15 cellular contexts compared by ENCODE assay signal in the genomic region with DNA sequence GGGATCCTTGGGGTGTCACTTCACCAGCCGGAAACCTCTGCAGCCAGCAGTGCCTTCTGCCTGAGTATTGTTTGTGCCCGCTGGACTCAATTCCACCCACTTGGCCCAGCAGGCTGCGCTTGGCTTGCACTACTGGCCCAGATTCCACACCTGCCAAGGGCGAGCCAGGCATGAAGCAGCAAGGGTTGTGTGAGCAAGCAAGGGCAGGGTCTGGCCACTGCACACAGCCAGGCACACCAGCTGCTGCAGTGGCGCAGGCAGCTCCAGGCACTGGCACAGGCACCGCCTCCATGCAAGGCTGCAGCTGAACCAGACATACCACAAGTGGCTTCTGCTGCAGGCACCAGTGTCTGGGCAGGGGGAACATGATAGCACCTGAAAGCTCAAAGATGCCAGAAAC.
DNase-seq lines count a peak whose midpoint lies in the region; ATAC-seq, FAIRE-seq and TF ChIP-seq lines count a peak whose summit lies in the region.
"Had no signal": no experiment of that assay in that cellular context is flagged by ENCODE, and none has a peak within 500 bp of the region (broad histone marks: within the 10 kb centered on the region; RNA-seq: fewer than 3 reads in every experiment).

No MANE protein-coding gene starts in this region.

- no peak overlapping the region for H2BK120ac ChIP-seq in trophoblast cell (ENCODE audit: insufficient read depth, low read length, poor library complexity)

- no peak overlapping the region for H3K4ac ChIP-seq in trophoblast cell (ENCODE audit: low read depth, low read length)

- H3K9ac ChIP-seq in liver (ENCODE audit: low read depth in 1 of 2, low read length in 2 of 2), result no peak overlapping the region
- H3K9ac ChIP-seq in HepG2 (ENCODE audit: insufficient read depth, low read depth, low read length), result no peak overlapping the region
- no peak overlapping the region for H3K9ac ChIP-seq in trophoblast cell (ENCODE audit: low read length)

- DNase-seq in HepG2 (ENCODE audit: low spot score) (no peak), esophagus muscularis mucosa (ENCODE audit: extremely low spot score) (peak; percentile 83), trophoblast cell (peak in 1 of 2 donors; percentile 34), T-helper 17 cell (no peak)
- DNase-seq: C1 segment of cervical spinal cord; Calu3; CD4-positive, alpha-beta T cell; DMS 273 treated with DMSO at 0.1 percent for 48 hours; H9 had no signal

- peak; percentile 33 to 59 for TF ChIP-seq RAD21 in liver (IDR thresholded peaks at IDR 0.05)
- no peak for TF ChIP-seq RAD21 in HepG2 (CRISPR knock-in tag; IDR thresholded peaks at IDR 0.05)

- ATAC-seq in HepG2 (no peak), HG02642 (IDR thresholded peaks at IDR 0.05; ENCODE audit: poor library complexity, unreplicated experiment) (no peak), GM21528 (IDR thresholded peaks at IDR 0.05; ENCODE audit: low FRiP score, unreplicated experiment) (no peak), T-helper 17 cell (no peak)
- ATAC-seq: GM23338 had no signal

- TF ChIP-seq EP300 in HepG2 (IDR thresholded peaks at IDR 0.05; ENCODE audit: low read depth in 2 of 2, low read length in 2 of 2) (no peak), HepG2 (CRISPR knock-in tag; IDR thresholded peaks at IDR 0.05; ENCODE audit: borderline replicate concordance) (no peak), esophagus muscularis mucosa (IDR thresholded peaks at IDR 0.05) (no peak)

- H3K4me3 Mint-ChIP-seq in T-helper 17 cell, result no peak overlapping the region
- H3K4me3 Mint-ChIP-seq: B cell; CD4-positive, alpha-beta T cell; GM23338; H9 had no signal

- H4K8ac ChIP-seq in trophoblast cell (ENCODE audit: low read depth, low read length), result no peak overlapping the region

- no peak for TF ChIP-seq CTCF in liver (IDR thresholded peaks at IDR 0.05; ENCODE audit: low read depth, low read length, missing input control)
- TF ChIP-seq CTCF in HepG2 (CRISPR knock-in tag; IDR thresholded peaks at IDR 0.05), result no peak
- TF ChIP-seq CTCF in esophagus muscularis mucosa (IDR thresholded peaks at IDR 0.05), result no peak

- no peak overlapping the region for H3K4me2 ChIP-seq in HepG2 (ENCODE audit: low read depth, low read length)
- H3K4me2 ChIP-seq in trophoblast cell (ENCODE audit: low read length), result no peak overlapping the region
- H3K4me2 ChIP-seq: GM23338 had no signal

- peak overlapping the region; percentile 12 for H4K91ac ChIP-seq in trophoblast cell (ENCODE audit: low read depth, low read length)

- H3K9me3 ChIP-seq in liver (ENCODE audit: control insufficient read depth in 4 of 4, low read length in 3 of 4), result no peaks in the 10 kb centered on the region
- H3K9me3 ChIP-seq in HepG2 (ENCODE audit: low read length), result no peaks in the 10 kb centered on the region
- no peaks in the 10 kb centered on the region for H3K9me3 ChIP-seq in esophagus muscularis mucosa
- peaks cover 2% of the 10 kb centered on the region for H3K9me3 ChIP-seq in trophoblast cell (ENCODE audit: insufficient read depth, low read depth, low read length)
- no peaks in the 10 kb centered on the region for H3K9me3 ChIP-seq in T-helper 17 cell (ENCODE audit: control insufficient read depth, low read length, poor library complexity, severe bottlenecking)

- CTCF ChIA-PET in HepG2 (lab: Yijun Ruan, JAX; ENCODE audit: low intra/inter-chr PET ratio, low total read pairs), result no interaction called here

- H2AFZ ChIP-seq in HepG2 (ENCODE audit: low read length), result no peak overlapping the region
- no peak overlapping the region for H2AFZ ChIP-seq in trophoblast cell (ENCODE audit: insufficient read depth, low read length, poor library complexity)
- H2AFZ ChIP-seq: GM23338 had no signal

- peaks cover 0 to 19% (median 11%) of the 10 kb centered on the region in 4 donors for H3K4me1 ChIP-seq in liver (ENCODE audit: control insufficient read depth in 4 of 4, insufficient read depth in 4 of 4, low read length in 3 of 4)
- H3K4me1 ChIP-seq in HepG2 (ENCODE audit: insufficient read depth, low read length), result no peaks in the 10 kb centered on the region
- no peaks in the 10 kb centered on the region for H3K4me1 ChIP-seq in esophagus muscularis mucosa
- H3K4me1 ChIP-seq in trophoblast cell (ENCODE audit: control insufficient read depth in 1 of 2, insufficient read depth in 2 of 2, low read length in 2 of 2), result peaks cover 0 to 15% of the 10 kb centered on the region in 2 experiments

- H3K27me3 ChIP-seq in liver (ENCODE audit: control insufficient read depth in 4 of 4, insufficient read depth in 4 of 4, low read length in 3 of 4), result no peaks in the 10 kb centered on the region
- H3K27me3 ChIP-seq in HepG2 (ENCODE audit: control insufficient read depth in 1 of 2, insufficient read depth in 2 of 2, low read length in 2 of 2), result no peaks in the 10 kb centered on the region; a peak in 1 of 5 replicates
- H3K27me3 ChIP-seq in esophagus muscularis mucosa, result peaks cover 0 to 5% (median 0%) of the 10 kb centered on the region in 4 donors
- no peaks in the 10 kb centered on the region for H3K27me3 ChIP-seq in trophoblast cell (ENCODE audit: insufficient read depth, low read length)

- H4K12ac ChIP-seq in trophoblast cell (ENCODE audit: low read depth, low read length), result no peak overlapping the region

- peak overlapping the region; percentile 11 for H2AK5ac ChIP-seq in trophoblast cell (ENCODE audit: low read length)

- intact Hi-C loops in HepG2 (cut with micrococcal nuclease; ENCODE audit: unreplicated experiment) (no loop called here), esophagus muscularis mucosa (cut with DNase I) (no loop called here)

- FAIRE-seq in HepG2 (lab: Jason Lieb, UNC), result no peak
- FAIRE-seq: A204.1 had no signal

- H3K79me1 ChIP-seq in trophoblast cell (ENCODE audit: low read length), result peaks cover 23% of the 10 kb centered on the region

- H3K23ac ChIP-seq in trophoblast cell (ENCODE audit: low read length), result no peak overlapping the region

- 55% methylated on average over 6 of the region's 6 CpGs for WGBS in liver
- WGBS in HepG2 (ENCODE audit: low lambda C conversion rate), result 69% methylated on average over 4 of the region's 6 CpGs
- 100% methylated on average over 2 of the region's 6 CpGs for WGBS in esophagus muscularis mucosa
- no CpG with 5 or more reads among the region's 6 CpGs for WGBS in trophoblast cell (ENCODE audit: extremely low coverage, insufficient coverage, insufficient read length)

- no peaks in the 10 kb centered on the region for H3K4me1 Mint-ChIP-seq in T-helper 17 cell
- H3K4me1 Mint-ChIP-seq: B cell had no signal

- POLR2A ChIA-PET in HepG2 (lab: Yijun Ruan, JAX), result no interaction called here

- H3K36me3 ChIP-seq in liver (ENCODE audit: control insufficient read depth in 4 of 4, insufficient read depth in 3 of 4, low read depth in 1 of 4, low read length in 3 of 4) (no peaks in the 10 kb centered on the region), HepG2 (replicated peaks in 1 of 2; ENCODE audit: control insufficient read depth in 1 of 2, insufficient read depth in 2 of 2, low read length in 2 of 2) (no peaks in the 10 kb centered on the region), esophagus muscularis mucosa (no peaks in the 10 kb centered on the region), trophoblast cell (ENCODE audit: control insufficient read depth in 1 of 2, insufficient read depth in 2 of 2, low read length in 2 of 2) (no peaks in the 10 kb centered on the region)

- in situ Hi-C loops in HepG2 (cut with HindIII; ENCODE audit: extremely low pct_ligation_motif_present, low pct_unique_long_range_greater_than_20kb), result no loop called here

- H3K79me2 ChIP-seq in HepG2 (ENCODE audit: insufficient read depth, low read length) (no peaks in the 10 kb centered on the region), trophoblast cell (ENCODE audit: control insufficient read depth, insufficient read depth, low read length, poor library complexity) (no peaks in the 10 kb centered on the region)

- H3K4me3 ChIP-seq in liver (ENCODE audit: low read depth in 1 of 3, low read length in 3 of 3) (no peak overlapping the region), HepG2 (replicated peaks in 1 of 3; ENCODE audit: insufficient read depth in 1 of 3, low read depth in 2 of 3, low read length in 3 of 3) (no peak overlapping the region), esophagus muscularis mucosa (no peak overlapping the region), trophoblast cell (ENCODE audit: low read depth, low read length) (peak overlapping the region; percentile 2)
- H3K4me3 ChIP-seq: GM23338 had no signal

- no peak overlapping the region for H2BK5ac ChIP-seq in trophoblast cell (ENCODE audit: low read depth, low read length, poor library complexity)

- no peaks in the 10 kb centered on the region for H4K20me1 ChIP-seq in HepG2 (ENCODE audit: insufficient read depth, low read length)

- TF ChIP-seq POLR2A in HepG2 (IDR thresholded peaks at IDR 0.05; ENCODE audit: insufficient read depth in 1 of 2, low read depth in 2 of 2, low read length in 2 of 2) (no peak), esophagus muscularis mucosa (IDR thresholded peaks at IDR 0.05; ENCODE audit: low read depth) (no peak)

- peaks cover 22% of the 10 kb centered on the region for H3K27me3 Mint-ChIP-seq in T-helper 17 cell

- H3K36me3 Mint-ChIP-seq in T-helper 17 cell (ENCODE audit: low read depth), result no peaks in the 10 kb centered on the region

- BruUV-seq in HepG2 (replicated peaks; lab: Mats Ljungman, UMichigan), result no TSS peak

- no peak overlapping the region for H3K27ac Mint-ChIP-seq in T-helper 17 cell
- H3K27ac Mint-ChIP-seq: B cell; CD4-positive, alpha-beta T cell; GM23338; H9 had no signal

- H3K27ac ChIP-seq in liver (ENCODE audit: low read depth in 1 of 2, low read length in 2 of 2) (no peak overlapping the region), HepG2 (ENCODE audit: extremely low read length, insufficient read depth, low read length) (no peak overlapping the region), esophagus muscularis mucosa (replicated peaks in 1 of 4) (no peak overlapping the region), trophoblast cell (ENCODE audit: low read depth, low read length) (no peak overlapping the region)

- peak overlapping the region; percentile 51 for H2BK12ac ChIP-seq in trophoblast cell (ENCODE audit: low read length)

- no peak overlapping the region for H3K18ac ChIP-seq in trophoblast cell (ENCODE audit: low read length)

- peak overlapping the region; percentile 39 for H3K14ac ChIP-seq in trophoblast cell (ENCODE audit: low read length)

TF ChIP-seq in liver, 16 proteins besides CTCF, POLR2A, EP300 and RAD21 (continues in another document):
- TF ChIP-seq JUND (IDR thresholded peaks at IDR 0.05) (no peak), GABPA (IDR thresholded peaks at IDR 0.05 in 1 of 2, conservative IDR thresholded peaks at IDR 0.05 in 1 of 2) (no peak), FOXA2 (IDR thresholded peaks at IDR 0.05) (no peak), TAF1 (conservative IDR thresholded peaks at IDR 0.05) (no peak)

TF ChIP-seq in HepG2, 621 proteins besides CTCF, POLR2A, EP300 and RAD21:
- TF ChIP-seq PLRG1 (conservative IDR thresholded peaks at IDR 0.05) (no peak), SMAD3 (CRISPR knock-in tag; IDR thresholded peaks at IDR 0.05) (no peak)
TF ChIP-seq in HepG2: peak in this region for 0.
